1 cellular context compared by ENCODE assay signal in genomic region chr10:6171891-6172354, GRCh38.
TF ChIP-seq lines count a peak whose summit lies in the region.

No MANE protein-coding gene starts in this region.

TF ChIP-seq in GM12878, 131 proteins besides CTCF, POLR2A, EP300 and RAD21 (continued from another document and continues in another):
- TF ChIP-seq BHLHE40 (IDR thresholded peaks at IDR 0.05; ENCODE audit: borderline replicate concordance in 1 of 2, low read depth in 2 of 2, low read length in 1 of 2) (0 out of 4 replicates have a peak, but pooled peaks of 1 of the 2 experiments have one; percentile 13), ZNF274 (IDR thresholded peaks at IDR 0.05; ENCODE audit: insufficient read depth, insufficient read length) (no peak), TAF1 (IDR thresholded peaks at IDR 0.05; ENCODE audit: borderline replicate concordance, low read depth, low read length) (no peak), JUNB (IDR thresholded peaks at IDR 0.05) (no peak), MEF2A (IDR thresholded peaks at IDR 0.05; ENCODE audit: insufficient read depth, low read depth, low read length) (no peak), BRCA1 (IDR thresholded peaks at IDR 0.05; ENCODE audit: low read depth, low read length) (no peak), MTA3 (IDR thresholded peaks at IDR 0.05; ENCODE audit: borderline replicate concordance, low read length) (0 out of 2 replicates have a peak, but pooled peaks have one; percentile 29), RB1 (IDR thresholded peaks at IDR 0.05; ENCODE audit: borderline replicate concordance) (no peak), SPI1 (IDR thresholded peaks at IDR 0.05; ENCODE audit: borderline replicate concordance, insufficient read depth, low read depth, low read length) (0 out of 2 replicates have a peak, but pooled peaks have one; percentile 34), E4F1 (IDR thresholded peaks at IDR 0.05; ENCODE audit: borderline replicate concordance, partially characterized antibody) (no peak), POU2F2 (IDR thresholded peaks at IDR 0.05; ENCODE audit: borderline replicate concordance, low read depth, low read length) (no peak), ATF3 (IDR thresholded peaks at IDR 0.05; ENCODE audit: borderline replicate concordance, extremely low read depth, low read depth, low read length) (no peak), HDAC2 (IDR thresholded peaks at IDR 0.05) (no peak), SUZ12 (IDR thresholded peaks at IDR 0.05; ENCODE audit: unreplicated experiment) (no peak), SMC3 (IDR thresholded peaks at IDR 0.05; ENCODE audit: borderline replicate concordance, low read length) (no peak), PAX5 (IDR thresholded peaks at IDR 0.05; ENCODE audit: borderline replicate concordance, low read depth, low read length) (peak; percentile 55; the same call in 1 of the 2 replicates), MEF2B (IDR thresholded peaks at IDR 0.05; ENCODE audit: partially characterized antibody, poor library complexity, severe bottlenecking) (peak; percentile 84), NFXL1 (IDR thresholded peaks at IDR 0.05; ENCODE audit: borderline replicate concordance) (no peak), TBL1XR1 (IDR thresholded peaks at IDR 0.05; ENCODE audit: low read depth, low read length) (no peak), CREM (IDR thresholded peaks at IDR 0.05; ENCODE audit: low read depth) (peak; percentile 63), CREB1 (IDR thresholded peaks at IDR 0.05; ENCODE audit: low read depth) (0 out of 2 replicates have a peak, but pooled peaks have one; percentile 23), REST (IDR thresholded peaks at IDR 0.05; ENCODE audit: low read depth, low read length) (no peak), SMAD1 (IDR thresholded peaks at IDR 0.05; ENCODE audit: low read depth, partially characterized antibody) (no peak), USF2 (IDR thresholded peaks at IDR 0.05; ENCODE audit: borderline replicate concordance, low read depth, low read length) (no peak), EZH2 (IDR thresholded peaks at IDR 0.05; ENCODE audit: borderline replicate concordance, control insufficient read depth, low read depth, low read length) (no peak), RCOR1 (conservative IDR thresholded peaks at IDR 0.05; ENCODE audit: low read depth, low read length) (no peak), IRF5 (IDR thresholded peaks at IDR 0.05; ENCODE audit: borderline replicate concordance) (no peak), FOS (IDR thresholded peaks at IDR 0.05; ENCODE audit: borderline replicate concordance, extremely low read depth, insufficient read length) (no peak), PAX8 (IDR thresholded peaks at IDR 0.05) (no peak), ZBTB40 (IDR thresholded peaks at IDR 0.05; ENCODE audit: borderline replicate concordance) (no peak), CEBPB (IDR thresholded peaks at IDR 0.05; ENCODE audit: borderline replicate concordance in 1 of 2, low read depth in 2 of 2, low read length in 2 of 2) (no peak), HCFC1 (IDR thresholded peaks at IDR 0.05; ENCODE audit: low read length) (no peak), SRF (IDR thresholded peaks at IDR 0.05; ENCODE audit: low read depth in 2 of 2, low read length in 2 of 2) (no peak), WRNIP1 (IDR thresholded peaks at IDR 0.05; ENCODE audit: borderline replicate concordance, low read depth, low read length) (no peak), BACH1 (IDR thresholded peaks at IDR 0.05; ENCODE audit: borderline replicate concordance) (no peak), NKRF (conservative IDR thresholded peaks at IDR 0.05) (no peak), MYC (IDR thresholded peaks at IDR 0.05; ENCODE audit: insufficient read depth, insufficient read length, insufficient replicate concordance, low read length, severe bottlenecking) (no peak), CBX5 (IDR thresholded peaks at IDR 0.05; ENCODE audit: low read depth) (no peak), SKIL (IDR thresholded peaks at IDR 0.05; ENCODE audit: low read depth, poor library complexity, severe bottlenecking) (no peak), LARP7 (IDR thresholded peaks at IDR 0.05) (no peak), MTA2 (IDR thresholded peaks at IDR 0.05; ENCODE audit: low read depth) (no peak), SIX5 (IDR thresholded peaks at IDR 0.05; ENCODE audit: low read depth, low read length, severe bottlenecking) (no peak), ZNF384 (IDR thresholded peaks at IDR 0.05; ENCODE audit: borderline replicate concordance, low read depth, low read length) (no peak), KAT2A (conservative IDR thresholded peaks at IDR 0.05; ENCODE audit: control insufficient read depth, low read depth, low read length) (no peak)
